ENCODE assay signal across 14 cellular contexts in genomic region chr5:2261002-2261703, GRCh38.
DNase-seq lines count a peak whose midpoint lies in the region; ATAC-seq and TF ChIP-seq lines count a peak whose summit lies in the region.
"Had no signal": no experiment of that assay in that cellular context is flagged by ENCODE, and none has a peak within 500 bp of the region (broad histone marks: within the 10 kb centered on the region; RNA-seq: fewer than 3 reads in every experiment).

No MANE protein-coding gene starts in this region.

- DNase-seq in RWPE2 (ENCODE audit: low spot score) (peak; percentile 61), coronary artery (ENCODE audit: low spot score) (peak; percentile 24), neuronal stem cell (ENCODE audit: low spot score) (no peak), upper lobe of right lung (peak; percentile 40), chondrocyte (ENCODE audit: low spot score) (no peak)
- DNase-seq: BE2C; CD4-positive, alpha-beta memory T cell; DMS153; DMS79 treated with DMSO at 0.1 percent for 48 hours; EL had no signal

- no peak overlapping the region for H3K14ac ChIP-seq in neuronal stem cell (ENCODE audit: low read length)

- ATAC-seq in RWPE2 (ENCODE audit: low read depth) (no peak), upper lobe of right lung (no peak), HG03354 (IDR thresholded peaks at IDR 0.05; ENCODE audit: poor library complexity, severe bottlenecking, unreplicated experiment) (no peak)
- ATAC-seq: A549, GM23338 had no signal

- H2AFZ ChIP-seq in neuronal stem cell (ENCODE audit: low read length), result no peak overlapping the region
- H2AFZ ChIP-seq: GM23338 had no signal

- H2BK12ac ChIP-seq in neuronal stem cell (ENCODE audit: low read length), result no peak overlapping the region

- H3K36me3 ChIP-seq in RWPE2 (ENCODE audit: low read depth) (no peaks in the 10 kb centered on the region), neuronal stem cell (replicated peaks in 1 of 2; ENCODE audit: control insufficient read depth in 2 of 2, insufficient read depth in 2 of 2, low read length in 2 of 2) (no peaks in the 10 kb centered on the region), upper lobe of right lung (no peaks in the 10 kb centered on the region)
- H3K36me3 ChIP-seq: BE2C had no signal

- H2BK5ac ChIP-seq in neuronal stem cell (ENCODE audit: low read length), result no peak overlapping the region

- TF ChIP-seq CTCF in RWPE2 (IDR thresholded peaks at IDR 0.05; ENCODE audit: poor library complexity, severe bottlenecking), result no peak
- no peak for TF ChIP-seq CTCF in coronary artery (IDR thresholded peaks at IDR 0.05)
- no peak for TF ChIP-seq CTCF in upper lobe of right lung (IDR thresholded peaks at IDR 0.05)
- TF ChIP-seq CTCF in chondrocyte (IDR thresholded peaks at IDR 0.05), result no peak

- no peak overlapping the region for H3K18ac ChIP-seq in neuronal stem cell (ENCODE audit: low read length)

- no peak overlapping the region for H2BK15ac ChIP-seq in neuronal stem cell (ENCODE audit: low read length)

- H3K4me3 ChIP-seq in RWPE2 (ENCODE audit: severe bottlenecking), result no peak overlapping the region
- no peak overlapping the region for H3K4me3 ChIP-seq in coronary artery
- no peak overlapping the region for H3K4me3 ChIP-seq in neuronal stem cell (ENCODE audit: low read length in 2 of 2)
- no peak overlapping the region for H3K4me3 ChIP-seq in upper lobe of right lung
- H3K4me3 ChIP-seq: A549, GM23338 had no signal

- H3K27ac ChIP-seq in RWPE2 (ENCODE audit: poor library complexity, severe bottlenecking), result no peak overlapping the region
- H3K27ac ChIP-seq in coronary artery, result no peak overlapping the region
- H3K27ac ChIP-seq in neuronal stem cell (replicated peaks; ENCODE audit: low read length), result no peak overlapping the region
- H3K27ac ChIP-seq in upper lobe of right lung, result no peak overlapping the region
- H3K27ac ChIP-seq: A549, C4-2B had no signal

- H3K4ac ChIP-seq in neuronal stem cell (ENCODE audit: low read length), result no peak overlapping the region

- H3K27me3 ChIP-seq in RWPE2 (ENCODE audit: insufficient read depth, poor library complexity, severe bottlenecking) (peaks cover 12% of the 10 kb centered on the region), neuronal stem cell (ENCODE audit: control insufficient read depth in 3 of 3, insufficient read depth in 3 of 3, low read depth in 1 of 3, low read length in 3 of 3) (no peaks in the 10 kb centered on the region), upper lobe of right lung (no peaks in the 10 kb centered on the region)
- H3K27me3 ChIP-seq: BE2C had no signal

- no peak overlapping the region for H4K91ac ChIP-seq in neuronal stem cell (ENCODE audit: low read depth, low read length, poor library complexity)

- intact Hi-C loops in upper lobe of right lung (cut with DNase I), result no loop called here

- no CpG with 5 or more reads among the region's 33 CpGs for WGBS in neuronal stem cell (ENCODE audit: extremely low coverage in 2 of 2, insufficient read length in 2 of 2, insufficient replicate concordance in 1 of 2), 2 donors

- H3K9me3 ChIP-seq in RWPE2 (ENCODE audit: severe bottlenecking) (no peaks in the 10 kb centered on the region), neuronal stem cell (replicated peaks in 1 of 2; ENCODE audit: control insufficient read depth in 2 of 2, insufficient read depth in 1 of 2, low read depth in 1 of 2, low read length in 2 of 2) (peaks cover 0 to 2% of the 10 kb centered on the region in 2 donors), upper lobe of right lung (no peaks in the 10 kb centered on the region)
- H3K9me3 ChIP-seq: A549 had no signal

- H3K9ac ChIP-seq in neuronal stem cell (ENCODE audit: low read depth, low read length, poor library complexity), result no peak overlapping the region

- peak overlapping the region; percentile 59 for H2AK5ac ChIP-seq in neuronal stem cell (ENCODE audit: low read depth, low read length)

- H3K27ac Mint-ChIP-seq in chondrocyte (ENCODE audit: unreplicated experiment), result no peak overlapping the region
- H3K27ac Mint-ChIP-seq: GM23338 had no signal

- no peaks in the 10 kb centered on the region for H3K9me3 Mint-ChIP-seq in chondrocyte (ENCODE audit: low read depth)
- H3K9me3 Mint-ChIP-seq: GM23338 had no signal

- no peaks in the 10 kb centered on the region for H3K79me1 ChIP-seq in neuronal stem cell (ENCODE audit: low read depth, low read length)

- no peaks in the 10 kb centered on the region for H3K36me3 Mint-ChIP-seq in chondrocyte (ENCODE audit: low read depth)
- H3K36me3 Mint-ChIP-seq: CD4-positive, alpha-beta memory T cell had no signal

- H3K4me1 ChIP-seq in RWPE2 (ENCODE audit: insufficient read depth, poor library complexity, severe bottlenecking) (no peaks in the 10 kb centered on the region), neuronal stem cell (ENCODE audit: control insufficient read depth in 2 of 2, insufficient read depth in 1 of 2, low read depth in 1 of 2, low read length in 2 of 2) (no peaks in the 10 kb centered on the region), upper lobe of right lung (no peaks in the 10 kb centered on the region)
- H3K4me1 ChIP-seq: A549, BE2C had no signal

- H3K23ac ChIP-seq in neuronal stem cell (ENCODE audit: low read depth, low read length, poor library complexity), result no peak overlapping the region

- no peaks in the 10 kb centered on the region for H3K4me1 Mint-ChIP-seq in chondrocyte (ENCODE audit: low read depth)
- H3K4me1 Mint-ChIP-seq: GM23338 had no signal

- peaks cover 3% of the 10 kb centered on the region for H3K27me3 Mint-ChIP-seq in chondrocyte (ENCODE audit: low read depth)
- H3K27me3 Mint-ChIP-seq: CD4-positive, alpha-beta memory T cell had no signal

- H4K8ac ChIP-seq in neuronal stem cell (ENCODE audit: low read depth, low read length), result no peak overlapping the region

- no peak overlapping the region for H3K4me2 ChIP-seq in neuronal stem cell (ENCODE audit: insufficient read depth, low read length, poor library complexity, severe bottlenecking)
- H3K4me2 ChIP-seq: A549, GM23338 had no signal

- H2BK120ac ChIP-seq in neuronal stem cell (ENCODE audit: low read depth, low read length), result no peak overlapping the region

- H3K4me3 Mint-ChIP-seq in chondrocyte (ENCODE audit: unreplicated experiment), result no peak overlapping the region
- H3K4me3 Mint-ChIP-seq: CD4-positive, alpha-beta memory T cell; GM23338 had no signal

Comparison
In these comparisons a context has a peak if more than half of its experiments do, and no peak if none do; other contexts are left out.
1. DNase-seq: peak in RWPE2 (single experiment), coronary artery (single experiment) and upper lobe of right lung (single experiment); none in neuronal stem cell (single experiment) and chondrocyte (single experiment).